ENCODE assay signal across 10 cellular contexts in genomic region chrX:119638725-119639471, GRCh38. TPM values are rescaled to one million over a fixed set of nuclear protein-coding genes. Genes with fewer than 3 reads are reported as not detected.
A peak's percentile ranks its signal among the peaks of the same experiment; 100 is the strongest.
DNase-seq lines count a peak whose midpoint lies in the region; ATAC-seq, FAIRE-seq and TF ChIP-seq lines count a peak whose summit lies in the region.
"Had no signal": no experiment of that assay in that cellular context is flagged by ENCODE, and none has a peak within 500 bp of the region (broad histone marks: within the 10 kb centered on the region; RNA-seq: fewer than 3 reads in every experiment).

No MANE protein-coding gene starts in this region.

- H3K9me2 ChIP-seq in PC-3 (replicated peaks; ENCODE audit: low read length) = no peaks in the 10 kb centered on the region

- no peak for FAIRE-seq in frontal cortex (lab: Jason Lieb, UNC)

- BruUV-seq in PC-3 (replicated peaks; lab: Mats Ljungman, UMichigan) = no TSS peak

- H4K20me1 ChIP-seq in PC-3 (ENCODE audit: low read length) = no peaks in the 10 kb centered on the region

- H3K27me3 ChIP-seq in PC-3 (ENCODE audit: low read length) = no peaks in the 10 kb centered on the region

- H3K36me3 ChIP-seq in PC-3 (ENCODE audit: low read depth, low read length) = no peaks in the 10 kb centered on the region

- no peaks in the 10 kb centered on the region for H3K79me2 ChIP-seq in PC-3 (ENCODE audit: low read length)

- ATAC-seq in GM19023 (IDR thresholded peaks at IDR 0.05; ENCODE audit: unreplicated experiment) (peak; percentile 70), HG02970 (IDR thresholded peaks at IDR 0.05; ENCODE audit: low FRiP score, unreplicated experiment) (peak; percentile 55), PC-3 (no peak)

- H3K27ac ChIP-seq in PC-3 (ENCODE audit: low read length) (no peak overlapping the region), caudate nucleus (ENCODE audit: low read depth, low read length) (no peak overlapping the region)

- CTCF ChIA-PET in PC-3 (lab: Charles Lee) = no interaction called here

- H3K4me3 ChIP-seq in PC-3 (ENCODE audit: low read length) = no peak overlapping the region

- H3F3A ChIP-seq in PC-3 (ENCODE audit: low read length, unreplicated experiment) = no peaks in the 10 kb centered on the region

- H3K9ac ChIP-seq in PC-3 (ENCODE audit: low read length) = no peak overlapping the region

- H2AFZ ChIP-seq in PC-3 (ENCODE audit: low read length) = no peak overlapping the region

- no peaks in the 10 kb centered on the region for H3K4me1 ChIP-seq in PC-3 (ENCODE audit: insufficient read depth, low read length)

- DNase-seq in ACHN = peak; percentile 2
- peak; percentile 3 for DNase-seq in PC-3
- no peak for DNase-seq in frontal cortex (ENCODE audit: low spot score in 2 of 2)
- no peak for DNase-seq in stimulated activated CD4-positive, alpha-beta T cell treated with anti-CD3 and anti-CD28 coated beads, Interleukin-2, amount 100 ng/mL, for 48 hours
- no peak for DNase-seq in caudate nucleus (lab: John Stamatoyannopoulos, UW)
- DNase-seq in NCI-H146 (lab: John Stamatoyannopoulos, UW) = no peak
- DNase-seq: AML-193, cortex of kidney had no signal

- no peaks in the 10 kb centered on the region for H3K9me3 ChIP-seq in PC-3 (ENCODE audit: low read length)

- intact Hi-C loops in PC-3 (cut with micrococcal nuclease) = no loop called here

- POLR2A ChIA-PET in PC-3 (lab: Charles Lee; ENCODE audit: unreplicated experiment) = no interaction called here

- no peak overlapping the region for H3K4me2 ChIP-seq in PC-3 (ENCODE audit: low read length)

- in situ Hi-C loops in ACHN (cut with HindIII; ENCODE audit: low pct_ligation_motif_present, low pct_unique_long_range_greater_than_20kb, low sequenced_read_pairs) = no loop called here

- TF ChIP-seq CTCF in PC-3 (conservative IDR thresholded peaks at IDR 0.05; ENCODE audit: low read depth, low read length) = no peak

RNA-seq across cellular contexts. Expression of gene NKRF, which starts 32.7 kb away (rescaled TPM):
- 9.1 and 11.4 TPM in 2 replicates for total RNA-seq in PC-3 (2014; rRNA removed)
- 15.1 TPM for total RNA-seq in frontal cortex

RNA-seq across cellular contexts. Expression of gene SEPTIN6, which starts 54.1 kb away (rescaled TPM):
- total RNA-seq in PC-3 (2014; rRNA removed) (28.9 and 39.1 TPM in 2 replicates), frontal cortex (69.3 TPM)

Comparison
In these comparisons a context has a peak if more than half of its experiments do, and no peak if none do; other contexts are left out.
1. DNase-seq: peak in ACHN (single experiment) and PC-3 (single experiment); none in frontal cortex (0 of 2), stimulated activated CD4-positive, alpha-beta T cell treated with anti-CD3 and anti-CD28 coated beads, Interleukin-2, amount 100 ng/mL, for 48 hours (0 of 2), caudate nucleus (0 of 61) and NCI-H146 (single experiment).